18 cellular contexts compared by ENCODE assay signal in genomic region chr2:128449226-128450061, GRCh38.
DNase-seq lines count a peak whose midpoint lies in the region; ATAC-seq and TF ChIP-seq lines count a peak whose summit lies in the region.
"Had no signal": no experiment of that assay in that cellular context is flagged by ENCODE, and none has a peak within 500 bp of the region (broad histone marks: within the 10 kb centered on the region; RNA-seq: fewer than 3 reads in every experiment).

No MANE protein-coding gene starts in this region.

- H3K9me3 ChIP-seq in A673 (ENCODE audit: low read depth, low read length, poor library complexity, severe bottlenecking) (no peaks in the 10 kb centered on the region), Panc1 (ENCODE audit: control insufficient read depth, insufficient read depth, low read depth, low read length) (no peaks in the 10 kb centered on the region), esophagus muscularis mucosa (no peaks in the 10 kb centered on the region), neuronal stem cell (replicated peaks in 1 of 2; ENCODE audit: control insufficient read depth in 2 of 2, insufficient read depth in 1 of 2, low read depth in 1 of 2, low read length in 2 of 2) (peaks cover 0 to 2% of the 10 kb centered on the region in 2 donors)
- H3K9me3 ChIP-seq: SJCRH30, uterus had no signal

- POLR2A ChIA-PET in A673 (lab: Charles Lee; ENCODE audit: low non-redundant PET) (no interaction called here), Panc1 (lab: Charles Lee) (no interaction called here)

- H3K36me3 ChIP-seq in A673 (ENCODE audit: insufficient read depth, low read length, poor library complexity, severe bottlenecking) (no peaks in the 10 kb centered on the region), Panc1 (ENCODE audit: control insufficient read depth, insufficient read depth, low read length) (no peaks in the 10 kb centered on the region), esophagus muscularis mucosa (no peaks in the 10 kb centered on the region), neuronal stem cell (replicated peaks in 1 of 2; ENCODE audit: control insufficient read depth in 2 of 2, insufficient read depth in 2 of 2, low read length in 2 of 2) (no peaks in the 10 kb centered on the region)
- H3K36me3 ChIP-seq: SJCRH30, uterus had no signal

- DNase-seq in A673 (ENCODE audit: low spot score), result no peak
- DNase-seq in Panc1 (ENCODE audit: low read depth, low spot score), result no peak
- peak; percentile 86 for DNase-seq in esophagus muscularis mucosa (ENCODE audit: extremely low spot score)
- DNase-seq in neuronal stem cell (ENCODE audit: low spot score), result no peak
- DNase-seq in Kasumi-1 (lab: John Stamatoyannopoulos, UW), result no peak
- DNase-seq: activated CD4-positive, alpha-beta T cell treated with anti-CD3 and anti-CD28 coated beads, Interleukin-2, amount 50 U/mL, for 48 hours; glutamatergic neuron; HFFc6; NCI-H1417 treated with DMSO at 0.1 percent for 48 hours; NCI-H226; nucleus accumbens; SJCRH30; stimulated activated naive CD4-positive, alpha-beta T cell had no signal

- H2BK12ac ChIP-seq in neuronal stem cell (ENCODE audit: low read length), result no peak overlapping the region

- no peaks in the 10 kb centered on the region for H3K79me1 ChIP-seq in neuronal stem cell (ENCODE audit: low read depth, low read length)

- H2BK15ac ChIP-seq in neuronal stem cell (ENCODE audit: low read length), result no peak overlapping the region

- no peak for TF ChIP-seq EP300 in esophagus muscularis mucosa (IDR thresholded peaks at IDR 0.05)

- peak overlapping the region; percentile 0 for H3K23ac ChIP-seq in neuronal stem cell (ENCODE audit: low read depth, low read length, poor library complexity)

- 97% methylated on average over 7 of the region's 24 CpGs for WGBS in esophagus muscularis mucosa
- WGBS in neuronal stem cell (ENCODE audit: extremely low coverage in 2 of 2, insufficient read length in 2 of 2, insufficient replicate concordance in 1 of 2), 2 donors, result no CpG with 5 or more reads among the region's 24 CpGs

- peak overlapping the region; percentile 53 for H3K27ac ChIP-seq in A673 (ENCODE audit: low read depth, low read length, poor library complexity, severe bottlenecking)
- H3K27ac ChIP-seq in Panc1 (ENCODE audit: low read length), result no peak overlapping the region
- H3K27ac ChIP-seq in esophagus muscularis mucosa (replicated peaks in 1 of 4), result no peak overlapping the region
- no peak overlapping the region for H3K27ac ChIP-seq in neuronal stem cell (replicated peaks; ENCODE audit: low read length)
- H3K27ac ChIP-seq: SJCRH30, uterus had no signal

- H4K91ac ChIP-seq in neuronal stem cell (ENCODE audit: low read depth, low read length, poor library complexity), result no peak overlapping the region

- intact Hi-C loops in A673 (cut with micrococcal nuclease; ENCODE audit: unreplicated experiment) (no loop called here), Panc1 (cut with micrococcal nuclease; ENCODE audit: unreplicated experiment) (no loop called here), esophagus muscularis mucosa (cut with DNase I) (no loop called here)

- no peak overlapping the region for H3K4me2 ChIP-seq in neuronal stem cell (ENCODE audit: insufficient read depth, low read length, poor library complexity, severe bottlenecking)

- no peak overlapping the region for H4K8ac ChIP-seq in neuronal stem cell (ENCODE audit: low read depth, low read length)

- no peaks in the 10 kb centered on the region for H3K27me3 ChIP-seq in A673 (replicated peaks; ENCODE audit: insufficient read depth, low read depth, low read length, poor library complexity)
- no peaks in the 10 kb centered on the region for H3K27me3 ChIP-seq in Panc1 (ENCODE audit: control insufficient read depth, insufficient read depth, low read length)
- H3K27me3 ChIP-seq in esophagus muscularis mucosa, result peaks cover 0 to 18% (median 0%) of the 10 kb centered on the region in 4 donors
- no peaks in the 10 kb centered on the region for H3K27me3 ChIP-seq in neuronal stem cell (ENCODE audit: control insufficient read depth in 3 of 3, insufficient read depth in 3 of 3, low read depth in 1 of 3, low read length in 3 of 3)
- H3K27me3 ChIP-seq: SJCRH30, uterus had no signal

- H2BK5ac ChIP-seq in neuronal stem cell (ENCODE audit: low read length), result peak overlapping the region; percentile 91

- H2AFZ ChIP-seq in neuronal stem cell (ENCODE audit: low read length), result peak overlapping the region; percentile 55

- BruUV-seq in A673 (replicated peaks; lab: Mats Ljungman, UMichigan) (no TSS peak), Panc1 (replicated peaks; lab: Mats Ljungman, UMichigan) (no TSS peak)

- TF ChIP-seq POLR2A in esophagus muscularis mucosa (IDR thresholded peaks at IDR 0.05; ENCODE audit: low read depth), result no peak

- H3K4me3 ChIP-seq in A673 (ENCODE audit: low read depth, low read length, poor library complexity, severe bottlenecking) (no peak overlapping the region), Panc1 (ENCODE audit: low read depth in 2 of 2, low read length in 2 of 2) (no peak overlapping the region), esophagus muscularis mucosa (no peak overlapping the region), neuronal stem cell (ENCODE audit: low read length in 2 of 2) (no peak overlapping the region)
- H3K4me3 ChIP-seq: SJCRH30, uterus had no signal

- no peak overlapping the region for H3K9ac ChIP-seq in neuronal stem cell (ENCODE audit: low read depth, low read length, poor library complexity)

- TF ChIP-seq CTCF in A673 (conservative IDR thresholded peaks at IDR 0.05; ENCODE audit: low read depth, low read length) (no peak), Panc1 (IDR thresholded peaks at IDR 0.05) (no peak), esophagus muscularis mucosa (IDR thresholded peaks at IDR 0.05) (no peak)

- peak overlapping the region; percentile 19 for H2BK120ac ChIP-seq in neuronal stem cell (ENCODE audit: low read depth, low read length)

- ATAC-seq in Panc1, result 0 out of 2 replicates have a peak, but pooled peaks have one; percentile 30
- no peak for ATAC-seq in GM21619 (IDR thresholded peaks at IDR 0.05; ENCODE audit: unreplicated experiment)
- ATAC-seq in HG03520 (IDR thresholded peaks at IDR 0.05; ENCODE audit: unreplicated experiment), result no peak
- no peak for ATAC-seq in GM18519 (IDR thresholded peaks at IDR 0.05; ENCODE audit: low FRiP score, unreplicated experiment)
- ATAC-seq: activated T-helper 17 cell treated with anti-CD3 and anti-CD28 coated beads, Interleukin-2, amount 50 U/mL, for 72 hours had no signal

- H3K14ac ChIP-seq in neuronal stem cell (ENCODE audit: low read length), result no peak overlapping the region

- in situ Hi-C loops in Panc1 (cut with HindIII; ENCODE audit: low pct_unique_long_range_greater_than_20kb, low sequenced_read_pairs), result no loop called here

- H2AK5ac ChIP-seq in neuronal stem cell (ENCODE audit: low read depth, low read length), result peak overlapping the region; percentile 53

- peak overlapping the region; percentile 51 for H3K18ac ChIP-seq in neuronal stem cell (ENCODE audit: low read length)

- H3K4me1 ChIP-seq in A673 (ENCODE audit: insufficient read depth, low read length, poor library complexity, severe bottlenecking) (peaks cover 19% of the 10 kb centered on the region), Panc1 (ENCODE audit: control insufficient read depth, insufficient read depth, low read length) (no peaks in the 10 kb centered on the region), esophagus muscularis mucosa (peaks cover 0 to 9% (median 0%) of the 10 kb centered on the region in 4 donors), neuronal stem cell (ENCODE audit: control insufficient read depth in 2 of 2, insufficient read depth in 1 of 2, low read depth in 1 of 2, low read length in 2 of 2) (no peaks in the 10 kb centered on the region)
- H3K4me1 ChIP-seq: SJCRH30, uterus had no signal

- CTCF ChIA-PET in A673 (lab: Charles Lee), result no interaction called here
- CTCF ChIA-PET in Panc1 (lab: Charles Lee), result no interaction called here

- H3K4ac ChIP-seq in neuronal stem cell (ENCODE audit: low read length), result no peak overlapping the region
